ENCODE assay signal across 18 cellular contexts in genomic region chr3:27557411-27557810, GRCh38.
DNase-seq lines count a peak whose midpoint lies in the region; ATAC-seq and TF ChIP-seq lines count a peak whose summit lies in the region.
"Had no signal": no experiment of that assay in that cellular context is flagged by ENCODE, and none has a peak within 500 bp of the region (broad histone marks: within the 10 kb centered on the region; RNA-seq: fewer than 3 reads in every experiment).

No MANE protein-coding gene starts in this region.

- H3K4me3 ChIP-seq in esophagus muscularis mucosa: no peak overlapping the region
- no peak overlapping the region for H3K4me3 ChIP-seq in lung
- H3K4me3 ChIP-seq in skin epidermis: no peak overlapping the region
- H3K4me3 ChIP-seq: testis had no signal

- WGBS in esophagus muscularis mucosa: 78% methylated on average over 2 of the region's 2 CpGs
- 91 to 96% methylated on average over 2 of the region's 2 CpGs for WGBS in lung, 2 donors

- H3K36me3 ChIP-seq in esophagus muscularis mucosa (no peaks in the 10 kb centered on the region), lung (ENCODE audit: control insufficient read depth in 2 of 2, insufficient read depth in 2 of 2, low read length in 2 of 2) (no peaks in the 10 kb centered on the region)

- peaks cover 2% of the 10 kb centered on the region; the same call in 1 of the 2 replicates for H3K27me3 Mint-ChIP-seq in HFFc6 (ENCODE audit: insufficient read depth)

- DNase-seq in HFFc6 (no peak), esophagus muscularis mucosa (ENCODE audit: extremely low spot score) (no peak), lung (ENCODE audit: low spot score) (no peak), epidermal melanocyte (ENCODE audit: insufficient read length, low spot score) (no peak), NAMALWA (ENCODE audit: low spot score) (no peak)
- no peak for DNase-seq in activated effector memory CD4-positive, alpha-beta T cell treated with anti-CD3 and anti-CD28 coated beads, Interleukin-2, amount 50 U/mL, for 16 hours
- DNase-seq: activated CD4-positive, alpha-beta T cell treated with anti-CD3 and anti-CD28 coated beads for 4 hours; activated naive CD8-positive, alpha-beta T cell treated with anti-CD3 and anti-CD28 coated beads, Interleukin-2, amount 10 ng/mL, durations not matched to agents 7 days and 5 days; left cardiac atrium; NCI-H1436; NCI-H526 treated with DMSO at 0.1 percent for 48 hours; SHP77; testis had no signal

- H3K4me1 ChIP-seq in esophagus muscularis mucosa: peaks cover 0 to 25% (median 12%) of the 10 kb centered on the region in 4 donors
- peaks cover 0 to 8% of the 10 kb centered on the region in 2 donors for H3K4me1 ChIP-seq in lung (ENCODE audit: control insufficient read depth in 2 of 2, insufficient read depth in 2 of 2, low read length in 2 of 2)
- H3K4me1 ChIP-seq: testis had no signal

- H3K27ac Mint-ChIP-seq in HFFc6: peak overlapping the region; percentile 90
- H3K27ac Mint-ChIP-seq: activated naive CD8-positive, alpha-beta T cell treated with anti-CD3 and anti-CD28 coated beads, Interleukin-2, amount 10 ng/mL, durations not matched to agents 7 days and 5 days; mesothelial cell of epicardium had no signal

- ATAC-seq in lung (ENCODE audit: insufficient read depth, low FRiP score) (no peak), GM21367 (IDR thresholded peaks at IDR 0.05; ENCODE audit: unreplicated experiment) (no peak)

- intact Hi-C loops in esophagus muscularis mucosa (cut with DNase I): no loop called here

- no peak for TF ChIP-seq EP300 in esophagus muscularis mucosa (IDR thresholded peaks at IDR 0.05)

- TF ChIP-seq CTCF in HFFc6 (IDR thresholded peaks at IDR 0.05): no peak
- TF ChIP-seq CTCF in esophagus muscularis mucosa (IDR thresholded peaks at IDR 0.05): no peak
- no peak for TF ChIP-seq CTCF in lung (IDR thresholded peaks at IDR 0.05; ENCODE audit: control extremely low read depth, extremely low read depth)

- 0 out of 2 replicates have a peak, but pooled peaks cover 3% of the 10 kb centered on the region for H3K9me3 Mint-ChIP-seq in HFFc6
- H3K9me3 Mint-ChIP-seq: CD14-positive monocyte had no signal

- H3K27ac ChIP-seq in esophagus muscularis mucosa (replicated peaks in 1 of 4): peak overlapping the region; percentile 31 to 57 (median 43)
- H3K27ac ChIP-seq in lung (ENCODE audit: low read depth in 1 of 2, low read length in 1 of 2): peak overlapping the region; percentile 49 to 53
- H3K27ac ChIP-seq in skin epidermis: peak overlapping the region in 12 of 21 experiments; percentile 9 to 86 (median 38)

- no peaks in the 10 kb centered on the region for H3K27me3 ChIP-seq in esophagus muscularis mucosa
- H3K27me3 ChIP-seq in lung (ENCODE audit: control insufficient read depth, insufficient read depth): no peaks in the 10 kb centered on the region
- H3K27me3 ChIP-seq: testis had no signal

- peaks cover 67% of the 10 kb centered on the region for H3K4me1 Mint-ChIP-seq in HFFc6 (ENCODE audit: low read depth)
- H3K4me1 Mint-ChIP-seq: activated naive CD8-positive, alpha-beta T cell treated with anti-CD3 and anti-CD28 coated beads, Interleukin-2, amount 10 ng/mL, durations not matched to agents 7 days and 5 days; mesothelial cell of epicardium; neural crest cell had no signal

- TF ChIP-seq POLR2A in esophagus muscularis mucosa (IDR thresholded peaks at IDR 0.05; ENCODE audit: low read depth): no peak

- H3K9me3 ChIP-seq in esophagus muscularis mucosa (no peaks in the 10 kb centered on the region), lung (ENCODE audit: control insufficient read depth in 2 of 2, insufficient read depth in 1 of 2, low read length in 1 of 2) (no peaks in the 10 kb centered on the region)
- H3K9me3 ChIP-seq: testis had no signal

- peaks cover 8% of the 10 kb centered on the region for H3K36me3 Mint-ChIP-seq in HFFc6 (ENCODE audit: low read depth)
- H3K36me3 Mint-ChIP-seq: activated naive CD8-positive, alpha-beta T cell treated with anti-CD3 and anti-CD28 coated beads, Interleukin-2, amount 10 ng/mL, durations not matched to agents 7 days and 5 days; CD14-positive monocyte; mesothelial cell of epicardium had no signal

- H3K4me3 Mint-ChIP-seq in HFFc6: peak overlapping the region; percentile 42
- H3K4me3 Mint-ChIP-seq: activated naive CD8-positive, alpha-beta T cell treated with anti-CD3 and anti-CD28 coated beads, Interleukin-2, amount 10 ng/mL, durations not matched to agents 7 days and 5 days; CD14-positive monocyte; mesothelial cell of epicardium; neural crest cell had no signal
